In the genomic region with DNA sequence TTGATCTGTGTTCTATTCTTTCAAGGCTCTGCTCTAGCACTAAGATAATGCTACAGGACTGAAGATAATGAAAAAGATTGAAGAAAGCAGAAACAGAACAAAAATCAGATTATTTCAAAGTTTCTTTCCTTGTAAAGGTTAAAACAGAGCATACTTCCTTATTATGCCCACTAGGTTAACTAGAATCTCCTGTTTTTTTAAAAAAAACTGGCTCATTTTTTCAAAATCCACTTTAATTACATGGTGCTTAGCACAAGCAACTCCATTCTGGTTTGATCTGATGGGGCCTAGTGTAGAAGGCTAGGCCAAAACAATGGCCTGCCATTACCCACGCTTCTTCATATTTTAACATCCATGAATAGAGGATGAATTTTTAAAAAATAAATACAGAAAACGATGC, we compare ENCODE assay signal across 10 cellular contexts. TPM values are rescaled to one million over a fixed set of nuclear protein-coding genes. Genes with fewer than 3 reads are reported as not detected.
DNase-seq lines count a peak whose midpoint lies in the region; ATAC-seq and TF ChIP-seq lines count a peak whose summit lies in the region.
"Had no signal": no experiment of that assay in that cellular context is flagged by ENCODE, and none has a peak within 500 bp of the region (broad histone marks: within the 10 kb centered on the region; RNA-seq: fewer than 3 reads in every experiment).

No MANE protein-coding gene starts in this region.

- H3K27ac Mint-ChIP-seq in Calu3 (ENCODE audit: unreplicated experiment) = no peak overlapping the region
- peak overlapping the region in 4 of 5 experiments; percentile 97 to 98 (median 98) for H3K27ac Mint-ChIP-seq in brain
- peak overlapping the region; percentile 94 for H3K27ac Mint-ChIP-seq in natural killer cell treated with Interleukin-12 subunit alpha and Interleukin-12 subunit beta and Interleukin-15 and Interleukin-18, amount 100 ng/mL, for 72 hours

- CTCF ChIA-PET in Calu3 (lab: Charles Lee) = no interaction called here

- DNase-seq in Calu3 (no peak), RPMI8226 (no peak), NCI-H82 (lab: John Stamatoyannopoulos, UW) (no peak)
- DNase-seq in Jurkat, Clone E6-1 (ENCODE audit: low read depth, low spot score) = no peak
- no peak for DNase-seq in natural killer cell treated with Interleukin-12 subunit alpha and Interleukin-12 subunit beta and Interleukin-15 and Interleukin-18, amount 100 ng/mL, for 72 hours (ENCODE audit: low spot score)
- DNase-seq: NCI-H1930 had no signal

- H3K27me3 Mint-ChIP-seq in Calu3 (ENCODE audit: unreplicated experiment) = no peaks in the 10 kb centered on the region
- peaks cover 7% of the 10 kb centered on the region for H3K27me3 Mint-ChIP-seq in brain
- no peaks in the 10 kb centered on the region for H3K27me3 Mint-ChIP-seq in natural killer cell treated with Interleukin-12 subunit alpha and Interleukin-12 subunit beta and Interleukin-15 and Interleukin-18, amount 100 ng/mL, for 72 hours

- H3K9me3 Mint-ChIP-seq in Calu3 (ENCODE audit: low read depth, unreplicated experiment) (peaks cover 3% of the 10 kb centered on the region), brain (peaks cover 0 to 20% (median 8%) of the 10 kb centered on the region in 5 experiments)
- peaks cover 3% of the 10 kb centered on the region for H3K9me3 Mint-ChIP-seq in natural killer cell treated with Interleukin-12 subunit alpha and Interleukin-12 subunit beta and Interleukin-15 and Interleukin-18, amount 100 ng/mL, for 72 hours

- H3K36me3 Mint-ChIP-seq in Calu3 (ENCODE audit: insufficient read depth, unreplicated experiment) (peaks cover 30% of the 10 kb centered on the region), brain (peaks cover 46% of the 10 kb centered on the region)
- H3K36me3 Mint-ChIP-seq in natural killer cell treated with Interleukin-12 subunit alpha and Interleukin-12 subunit beta and Interleukin-15 and Interleukin-18, amount 100 ng/mL, for 72 hours = peaks cover 28% of the 10 kb centered on the region

- intact Hi-C loops in Calu3 (cut with micrococcal nuclease; ENCODE audit: unreplicated experiment) = no loop called here

- H3K4me1 Mint-ChIP-seq in Calu3 (ENCODE audit: low read depth, unreplicated experiment) (peaks cover 11% of the 10 kb centered on the region), brain (peaks cover 77% of the 10 kb centered on the region)
- peaks cover 39 to 45% of the 10 kb centered on the region in 2 donors for H3K4me1 Mint-ChIP-seq in natural killer cell treated with Interleukin-12 subunit alpha and Interleukin-12 subunit beta and Interleukin-15 and Interleukin-18, amount 100 ng/mL, for 72 hours (ENCODE audit: low read depth in 2 of 2)

- no peak for ATAC-seq in natural killer cell treated with Interleukin-12 subunit alpha and Interleukin-12 subunit beta and Interleukin-15 and Interleukin-18, amount 100 ng/mL, for 72 hours
- ATAC-seq in HG03442 (IDR thresholded peaks at IDR 0.05; ENCODE audit: unreplicated experiment) = no peak
- no peak for ATAC-seq in HG03354 (IDR thresholded peaks at IDR 0.05; ENCODE audit: poor library complexity, severe bottlenecking, unreplicated experiment)

- TF ChIP-seq CTCF in Calu3 (IDR thresholded peaks at IDR 0.05; ENCODE audit: unreplicated experiment) (no peak), brain (conservative IDR thresholded peaks at IDR 0.05) (no peak)

- H3K4me3 Mint-ChIP-seq in Calu3 (ENCODE audit: low read depth, unreplicated experiment) = peak overlapping the region; percentile 91
- peak overlapping the region; percentile 93 to 100 (median 98) for H3K4me3 Mint-ChIP-seq in brain
- H3K4me3 Mint-ChIP-seq in natural killer cell treated with Interleukin-12 subunit alpha and Interleukin-12 subunit beta and Interleukin-15 and Interleukin-18, amount 100 ng/mL, for 72 hours = peak overlapping the region; percentile 98

- H3K4me3 ChIP-seq in Jurkat, Clone E6-1 (ENCODE audit: low read length) = peak overlapping the region; percentile 92

- no TSS peak for BruUV-seq in Calu3 (replicated peaks; lab: Mats Ljungman, UMichigan)

RNA-seq across cellular contexts. Expression of a gene that starts 1.2 kb away (rescaled TPM):
- 66.1 and 70.7 TPM in 2 replicates for total RNA-seq in Calu3 (2022)
- polyA plus RNA-seq in Jurkat, Clone E6-1 (2012; ENCODE audit: insufficient read depth, insufficient read length) = 37.1 TPM
- polyA plus RNA-seq in brain (ENCODE audit: insufficient read depth, low read depth, low replicate concordance) = 5.6 TPM
- 10 to 100 TPM; 77.8 to 90.9 TPM for total RNA-seq in natural killer cell treated with Interleukin-12 subunit alpha and Interleukin-12 subunit beta and Interleukin-15 and Interleukin-18, amount 100 ng/mL, for 72 hours

RNA-seq across cellular contexts. Expression of a gene that starts 52.0 kb away (rescaled TPM):
- total RNA-seq in Calu3 (2022) = not detected in 2 replicates
- not detected for polyA plus RNA-seq in Jurkat, Clone E6-1 (2012; ENCODE audit: insufficient read depth, insufficient read length)
- not detected for polyA plus RNA-seq in brain (ENCODE audit: insufficient read depth, low read depth, low replicate concordance)
- total RNA-seq in natural killer cell treated with Interleukin-12 subunit alpha and Interleukin-12 subunit beta and Interleukin-15 and Interleukin-18, amount 100 ng/mL, for 72 hours = not detected
- total RNA-seq: mononuclear cell had no signal
